13 cellular contexts compared by ENCODE assay signal in genomic region chr20:35644806-35645205, GRCh38.
"Had no signal": no experiment of that assay in that cellular context is flagged by ENCODE, and none has a peak within 500 bp of the region (broad histone marks: within the 10 kb centered on the region; RNA-seq: fewer than 3 reads in every experiment).

No MANE protein-coding gene starts in this region.

- H3K9me3 Mint-ChIP-seq: stimulated activated memory B cell treated with anti-CD40 and anti-IgM and Interleukin-4, amounts not matched to agents 10 μg/mL and 1 μg/mL and 100 μg/mL, for 72 hours; T-helper 1 cell treated with Interleukin-12 subunit alpha and Interleukin-12 subunit beta and Interleukin-4 antibody, amounts not matched to agents 30 μg/mL and 1 μg/mL, for 36 hours had no signal

- ATAC-seq: gastroesophageal sphincter; right cardiac atrium; stimulated activated memory B cell treated with anti-CD40 and anti-IgM and Interleukin-4, amounts not matched to agents 10 μg/mL and 1 μg/mL and 100 μg/mL, for 72 hours had no signal

- H3K4me3 Mint-ChIP-seq: stimulated activated memory B cell treated with anti-CD40 and anti-IgM and Interleukin-4, amounts not matched to agents 10 μg/mL and 1 μg/mL and 100 μg/mL, for 72 hours; T-helper 1 cell treated with Interleukin-12 subunit alpha and Interleukin-12 subunit beta and Interleukin-4 antibody, amounts not matched to agents 30 μg/mL and 1 μg/mL, for 36 hours had no signal

- H3K27me3 Mint-ChIP-seq: progenitor cell of endocrine pancreas; stimulated activated memory B cell treated with anti-CD40 and anti-IgM and Interleukin-4, amounts not matched to agents 10 μg/mL and 1 μg/mL and 100 μg/mL, for 72 hours had no signal

- H3K27ac ChIP-seq: colonic mucosa, gastroesophageal sphincter, tibial nerve had no signal

- H3K27me3 ChIP-seq: colonic mucosa, gastroesophageal sphincter, tibial nerve had no signal

- H3K4me3 ChIP-seq: colonic mucosa, gastroesophageal sphincter, smooth muscle cell, tibial nerve had no signal

- H3K9me3 ChIP-seq: colonic mucosa, gastroesophageal sphincter, SK-N-SH, tibial nerve had no signal

- H3K27ac Mint-ChIP-seq: progenitor cell of endocrine pancreas; stimulated activated memory B cell treated with anti-CD40 and anti-IgM and Interleukin-4, amounts not matched to agents 10 μg/mL and 1 μg/mL and 100 μg/mL, for 72 hours; T-helper 1 cell treated with Interleukin-12 subunit alpha and Interleukin-12 subunit beta and Interleukin-4 antibody, amounts not matched to agents 30 μg/mL and 1 μg/mL, for 36 hours had no signal

- DNase-seq: activated CD4-positive, alpha-beta T cell treated with anti-CD3 and anti-CD28 coated beads, Interleukin-2, amount 50 U/mL, for 4 hours; activated effector memory CD4-positive, alpha-beta T cell treated with anti-CD3 and anti-CD28 coated beads, Interleukin-2, amount 50 U/mL, for 16 hours; colonic mucosa; effector CD4-positive, alpha-beta T cell; occipital lobe; right cardiac atrium; SK-N-SH had no signal

- H3K36me3 ChIP-seq: colonic mucosa, gastroesophageal sphincter, tibial nerve had no signal
